Comparison of ENCODE assay signal across 17 cellular contexts in genomic region chr4:24559032-24559821, GRCh38. TPM values are rescaled to one million over a fixed set of nuclear protein-coding genes. Genes with fewer than 3 reads are reported as not detected.
A peak's percentile ranks its signal among the peaks of the same experiment; 100 is the strongest.
DNase-seq lines count a peak whose midpoint lies in the region; ATAC-seq and TF ChIP-seq lines count a peak whose summit lies in the region.
"Had no signal": no experiment of that assay in that cellular context is flagged by ENCODE, and none has a peak within 500 bp of the region (broad histone marks: within the 10 kb centered on the region; RNA-seq: fewer than 3 reads in every experiment).

No MANE protein-coding gene starts in this region.

- H3K4me3 ChIP-seq in HUES6 (ENCODE audit: low read depth, low read length) (no peak overlapping the region), osteoblast (ENCODE audit: insufficient read depth, low read length) (no peak overlapping the region)

- 0 out of 2 replicates have a peak overlapping the region, but pooled peaks have one; percentile 21 for H3K27ac ChIP-seq in HUES6 (ENCODE audit: low read depth, low read length)
- peak overlapping the region; percentile 42 for H3K27ac ChIP-seq in osteoblast (ENCODE audit: low read depth, low read length)
- H3K27ac ChIP-seq: RWPE1 had no signal

- no peak for ATAC-seq in HG02852 (IDR thresholded peaks at IDR 0.05; ENCODE audit: unreplicated experiment)

- H3K9ac ChIP-seq in HUES6 (ENCODE audit: low read length), result no peak overlapping the region

- peaks cover 91% of the 10 kb centered on the region for H3K36me3 Mint-ChIP-seq in activated T-cell treated with anti-CD3 and anti-CD28 coated beads, Interleukin-2, amount 50 U/mL, for 24 hours (ENCODE audit: low read depth)
- H3K36me3 Mint-ChIP-seq in chondrocyte (ENCODE audit: low read depth), result peaks cover 9% of the 10 kb centered on the region

- peaks cover 96% of the 10 kb centered on the region for H3K79me2 ChIP-seq in osteoblast (ENCODE audit: insufficient read depth, low read length)

- no peak overlapping the region for H3K4me3 Mint-ChIP-seq in activated T-cell treated with anti-CD3 and anti-CD28 coated beads, Interleukin-2, amount 50 U/mL, for 24 hours
- H3K4me3 Mint-ChIP-seq in chondrocyte (ENCODE audit: unreplicated experiment), result no peak overlapping the region

- no peaks in the 10 kb centered on the region for H3K9me3 ChIP-seq in HUES6 (ENCODE audit: control insufficient read depth, insufficient read depth, low read depth, low read length)
- no peaks in the 10 kb centered on the region for H3K9me3 ChIP-seq in osteoblast (ENCODE audit: low read depth, low read length)
- H3K9me3 ChIP-seq: Caco-2 had no signal

- H3K9me3 Mint-ChIP-seq in activated T-cell treated with anti-CD3 and anti-CD28 coated beads, Interleukin-2, amount 50 U/mL, for 24 hours, result no peaks in the 10 kb centered on the region
- peaks cover 3% of the 10 kb centered on the region for H3K9me3 Mint-ChIP-seq in chondrocyte (ENCODE audit: low read depth)

- H2AFZ ChIP-seq in osteoblast (ENCODE audit: low read length), result no peak overlapping the region

- peak overlapping the region; percentile 59 for H3K27ac Mint-ChIP-seq in activated T-cell treated with anti-CD3 and anti-CD28 coated beads, Interleukin-2, amount 50 U/mL, for 24 hours
- peak overlapping the region; percentile 67 for H3K27ac Mint-ChIP-seq in chondrocyte (ENCODE audit: unreplicated experiment)
- H3K27ac Mint-ChIP-seq: progenitor cell of endocrine pancreas had no signal

- H3K27me3 Mint-ChIP-seq in activated T-cell treated with anti-CD3 and anti-CD28 coated beads, Interleukin-2, amount 50 U/mL, for 24 hours, result no peaks in the 10 kb centered on the region
- no peaks in the 10 kb centered on the region for H3K27me3 Mint-ChIP-seq in chondrocyte (ENCODE audit: low read depth)
- H3K27me3 Mint-ChIP-seq: progenitor cell of endocrine pancreas had no signal

- H3K4me1 ChIP-seq in HUES6 (ENCODE audit: control insufficient read depth, insufficient read depth, low read length) (peaks cover 14% of the 10 kb centered on the region; the same call in 1 of the 2 replicates), osteoblast (ENCODE audit: insufficient read depth, low read length) (peaks cover 47% of the 10 kb centered on the region)

- H3K36me3 ChIP-seq in HUES6 (ENCODE audit: control insufficient read depth, insufficient read depth, low read length) (peaks cover 69% of the 10 kb centered on the region), osteoblast (ENCODE audit: insufficient read depth, low read length) (peaks cover 22% of the 10 kb centered on the region)

- TF ChIP-seq CTCF in chondrocyte (IDR thresholded peaks at IDR 0.05) (no peak), osteoblast (IDR thresholded peaks at IDR 0.05; ENCODE audit: extremely low read depth, low read depth, low read length) (no peak)

- H3K4me1 Mint-ChIP-seq in activated T-cell treated with anti-CD3 and anti-CD28 coated beads, Interleukin-2, amount 50 U/mL, for 24 hours (ENCODE audit: low read depth), result peaks cover 78% of the 10 kb centered on the region
- H3K4me1 Mint-ChIP-seq in chondrocyte (ENCODE audit: low read depth), result peaks cover 60% of the 10 kb centered on the region

- H3K27me3 ChIP-seq in HUES6 (ENCODE audit: control insufficient read depth, insufficient read depth, low read length) (no peaks in the 10 kb centered on the region), osteoblast (ENCODE audit: insufficient read depth, low read length) (no peaks in the 10 kb centered on the region)

- DNase-seq in activated T-cell treated with anti-CD3 and anti-CD28 coated beads, Interleukin-2, amount 50 U/mL, for 24 hours, result no peak
- DNase-seq in activated T-cell treated with anti-CD3 and anti-CD28 coated beads for 4 hours (no peak), chondrocyte (ENCODE audit: low spot score) (no peak), osteoblast (ENCODE audit: insufficient read length, low spot score, missing footprints) (no peak), NCI-H82 (lab: John Stamatoyannopoulos, UW) (no peak), NCI-H1105 (lab: John Stamatoyannopoulos, UW) (no peak)
- DNase-seq: activated CD4-positive, alpha-beta T cell treated with anti-CD3 and anti-CD28 coated beads for 4 hours; amniotic stem cell; Caco-2; kidney; NCI-H1694; NCI-H526 treated with DMSO at 0.1 percent for 48 hours; stimulated activated CD4-positive, alpha-beta T cell treated with anti-CD3 and anti-CD28 coated beads, Interleukin-12 subunit alpha, Interleukin-12 subunit beta, amount 100 ng/mL, for 4 hours had no signal

- H3K4me2 ChIP-seq in osteoblast (ENCODE audit: insufficient read depth, low read length), result peak overlapping the region; percentile 14

- peaks cover 83% of the 10 kb centered on the region for H4K20me1 ChIP-seq in osteoblast (ENCODE audit: insufficient read depth, low read length)

RNA-seq across cellular contexts. Expression of gene DHX15, which starts 25.1 kb away (rescaled TPM):
- 77.4 to 91.6 TPM (median 79.1 TPM) in 3 replicates for total RNA-seq in chondrocyte
- total RNA-seq in osteoblast, result 107 and 109 TPM in 2 replicates
